ENCODE assay signal across 20 cellular contexts in genomic region chr11:6269994-6270393, GRCh38. TPM values are rescaled to one million over a fixed set of nuclear protein-coding genes. Genes with fewer than 3 reads are reported as not detected.
DNase-seq lines count a peak whose midpoint lies in the region; ATAC-seq and TF ChIP-seq lines count a peak whose summit lies in the region.
"Had no signal": no experiment of that assay in that cellular context is flagged by ENCODE, and none has a peak within 500 bp of the region (broad histone marks: within the 10 kb centered on the region; RNA-seq: fewer than 3 reads in every experiment).

No MANE protein-coding gene starts in this region.

- H2BK15ac ChIP-seq in mesendoderm (replicated peaks; ENCODE audit: low read depth) = no peak overlapping the region

- no peak overlapping the region for H3K4ac ChIP-seq in mesendoderm (ENCODE audit: low read depth, low read length)

- no CpG with 5 or more reads among the region's 24 CpGs for WGBS in mesendoderm (ENCODE audit: extremely low coverage, insufficient coverage, low lambda C conversion rate)
- 90% methylated on average over 24 of the region's 24 CpGs for WGBS in suprapubic skin

- no peak overlapping the region for H3K9ac ChIP-seq in mesendoderm (ENCODE audit: low read length)

- TF ChIP-seq EP300 in suprapubic skin (IDR thresholded peaks at IDR 0.05) = no peak

- H4K8ac ChIP-seq in mesendoderm (ENCODE audit: low read depth, low read length) = no peak overlapping the region

- H3K4me3 ChIP-seq in WERI-Rb-1 (ENCODE audit: low read depth, low read length) = no peak overlapping the region
- no peak overlapping the region for H3K4me3 ChIP-seq in mesendoderm (ENCODE audit: low read length)
- H3K4me3 ChIP-seq in suprapubic skin = no peak overlapping the region
- H3K4me3 ChIP-seq: GM12878, Peyer's patch, SK-N-MC had no signal

- peak overlapping the region; percentile 1 for H3K56ac ChIP-seq in mesendoderm (ENCODE audit: low read length)

- H3K27ac ChIP-seq in 22Rv1 (no peak overlapping the region), WERI-Rb-1 (no peak overlapping the region), mesendoderm (ENCODE audit: low read depth, low read length) (no peak overlapping the region), suprapubic skin (no peak overlapping the region)
- H3K27ac ChIP-seq: breast epithelium, Peyer's patch, SK-N-MC had no signal

- H3K36me3 ChIP-seq in WERI-Rb-1 = no peaks in the 10 kb centered on the region
- no peaks in the 10 kb centered on the region for H3K36me3 ChIP-seq in mesendoderm (ENCODE audit: control insufficient read depth, insufficient read depth, low read length)
- H3K36me3 ChIP-seq in suprapubic skin = no peaks in the 10 kb centered on the region
- H3K36me3 ChIP-seq: breast epithelium, Peyer's patch had no signal

- peaks cover 3% of the 10 kb centered on the region for H3K4me1 Mint-ChIP-seq in activated CD8-positive, alpha-beta T cell treated with anti-CD3 and anti-CD28 coated beads, Interleukin-2, amount 10 ng/mL, durations not matched to agents 7 days and 5 days (ENCODE audit: low read depth)

- no peak for DNase-seq in GM13977 (ENCODE audit: low spot score)
- no peak for DNase-seq in WERI-Rb-1
- no peak for DNase-seq in mesendoderm
- DNase-seq in suprapubic skin (ENCODE audit: low spot score in 2 of 2) = no peak
- DNase-seq in activated CD8-positive, alpha-beta T cell treated with anti-CD3 and anti-CD28 coated beads, Interleukin-2, amount 10 ng/mL, durations not matched to agents 7 days and 5 days = no peak
- no peak for DNase-seq in activated T-cell treated with anti-CD3 and anti-CD28 coated beads, Interleukin-2, amount 50 U/mL, for 48 hours
- no peak for DNase-seq in DMS153 (lab: John Stamatoyannopoulos, UW)
- DNase-seq: activated naive CD8-positive, alpha-beta T cell treated with anti-CD3 and anti-CD28 coated beads, Interleukin-2, amount 10 ng/mL, durations not matched to agents 7 days and 5 days; activated T-cell treated with anti-CD3 and anti-CD28 coated beads, Interleukin-2, amount 50 U/mL, for 1 hour; COR-L47; islet precursor cell; NCI-H1048; NCI-H2107; NCI-H69 had no signal

- no peak for ATAC-seq in activated CD8-positive, alpha-beta T cell treated with anti-CD3 and anti-CD28 coated beads, Interleukin-2, amount 10 ng/mL, durations not matched to agents 7 days and 5 days
- ATAC-seq: GM12878 had no signal

- no peak overlapping the region for H3K27ac Mint-ChIP-seq in activated CD8-positive, alpha-beta T cell treated with anti-CD3 and anti-CD28 coated beads, Interleukin-2, amount 10 ng/mL, durations not matched to agents 7 days and 5 days
- H3K27ac Mint-ChIP-seq: activated naive CD8-positive, alpha-beta T cell treated with anti-CD3 and anti-CD28 coated beads, Interleukin-2, amount 10 ng/mL, durations not matched to agents 7 days and 5 days had no signal

- POLR2A ChIA-PET in activated CD8-positive, alpha-beta T cell treated with anti-CD3 and anti-CD28 coated beads, Interleukin-2, amount 10 ng/mL, durations not matched to agents 7 days and 5 days (lab: Charles Lee) = no interaction called here

- no peak overlapping the region for H3K4me2 ChIP-seq in mesendoderm (ENCODE audit: low read length)

- TF ChIP-seq CTCF in 22Rv1 (IDR thresholded peaks at IDR 0.05) = peak; percentile 73
- TF ChIP-seq CTCF in GM13977 (IDR thresholded peaks at IDR 0.05; ENCODE audit: extremely low read depth, insufficient read depth, missing control alignments) = peak; percentile 47
- TF ChIP-seq CTCF in WERI-Rb-1 (IDR thresholded peaks at IDR 0.05; ENCODE audit: low read depth, low read length) = peak; percentile 21; the same call in 1 of the 2 replicates
- no peak for TF ChIP-seq CTCF in suprapubic skin (IDR thresholded peaks at IDR 0.05)

- H3K18ac ChIP-seq in mesendoderm (ENCODE audit: low read length) = no peak overlapping the region

- no peak overlapping the region for H2BK120ac ChIP-seq in mesendoderm (ENCODE audit: low read depth, low read length)

- TF ChIP-seq POLR2A in suprapubic skin (IDR thresholded peaks at IDR 0.05) = no peak

- in situ Hi-C loops in GM13977 (cut with MboI; ENCODE audit: low pct_unique_long_range_greater_than_20kb, low sequenced_read_pairs, unreplicated experiment) = no loop called here

- no peaks in the 10 kb centered on the region for H3K79me1 ChIP-seq in mesendoderm (ENCODE audit: low read length)

- H3K23ac ChIP-seq in mesendoderm (ENCODE audit: low read length) = no peak overlapping the region

- no peaks in the 10 kb centered on the region for H3K27me3 ChIP-seq in WERI-Rb-1 (ENCODE audit: insufficient read depth, low read depth, severe bottlenecking)
- H3K27me3 ChIP-seq in mesendoderm (ENCODE audit: insufficient read depth, low read length, poor library complexity) = no peaks in the 10 kb centered on the region
- H3K27me3 ChIP-seq in suprapubic skin = no peaks in the 10 kb centered on the region
- H3K27me3 ChIP-seq: breast epithelium, Peyer's patch had no signal

- H3K9me3 ChIP-seq in WERI-Rb-1 (ENCODE audit: severe bottlenecking) = no peaks in the 10 kb centered on the region
- no peaks in the 10 kb centered on the region for H3K9me3 ChIP-seq in suprapubic skin
- H3K9me3 ChIP-seq: breast epithelium, Peyer's patch had no signal

- H3K79me2 ChIP-seq in mesendoderm (ENCODE audit: control insufficient read depth, insufficient read depth, low read length) = no peaks in the 10 kb centered on the region

- H3K4me1 ChIP-seq in mesendoderm (ENCODE audit: control insufficient read depth, low read depth, low read length) (peaks cover 3% of the 10 kb centered on the region), suprapubic skin (no peaks in the 10 kb centered on the region)
- H3K4me1 ChIP-seq: breast epithelium, Peyer's patch had no signal

- no peak overlapping the region for H2BK5ac ChIP-seq in mesendoderm (ENCODE audit: low read length)

- H3K27me3 Mint-ChIP-seq in activated CD8-positive, alpha-beta T cell treated with anti-CD3 and anti-CD28 coated beads, Interleukin-2, amount 10 ng/mL, durations not matched to agents 7 days and 5 days (ENCODE audit: low read depth) = peaks cover 20% of the 10 kb centered on the region

- no peaks in the 10 kb centered on the region for H3K9me3 Mint-ChIP-seq in activated CD8-positive, alpha-beta T cell treated with anti-CD3 and anti-CD28 coated beads, Interleukin-2, amount 10 ng/mL, durations not matched to agents 7 days and 5 days (ENCODE audit: insufficient read depth)
- H3K9me3 Mint-ChIP-seq: activated naive CD8-positive, alpha-beta T cell treated with anti-CD3 and anti-CD28 coated beads, Interleukin-2, amount 10 ng/mL, durations not matched to agents 7 days and 5 days had no signal

- no peaks in the 10 kb centered on the region for H3K36me3 Mint-ChIP-seq in activated CD8-positive, alpha-beta T cell treated with anti-CD3 and anti-CD28 coated beads, Interleukin-2, amount 10 ng/mL, durations not matched to agents 7 days and 5 days (ENCODE audit: low read depth)
- H3K36me3 Mint-ChIP-seq: activated naive CD8-positive, alpha-beta T cell treated with anti-CD3 and anti-CD28 coated beads, Interleukin-2, amount 10 ng/mL, durations not matched to agents 7 days and 5 days had no signal

- no peak overlapping the region for H2AK5ac ChIP-seq in mesendoderm (ENCODE audit: low read length)

- CTCF ChIA-PET in activated CD8-positive, alpha-beta T cell treated with anti-CD3 and anti-CD28 coated beads, Interleukin-2, amount 10 ng/mL, durations not matched to agents 7 days and 5 days (lab: Charles Lee) = no interaction called here

- H4K5ac ChIP-seq in mesendoderm (ENCODE audit: low read length) = no peak overlapping the region

- no peak overlapping the region for H3K4me3 Mint-ChIP-seq in activated CD8-positive, alpha-beta T cell treated with anti-CD3 and anti-CD28 coated beads, Interleukin-2, amount 10 ng/mL, durations not matched to agents 7 days and 5 days
- H3K4me3 Mint-ChIP-seq: activated naive CD8-positive, alpha-beta T cell treated with anti-CD3 and anti-CD28 coated beads, Interleukin-2, amount 10 ng/mL, durations not matched to agents 7 days and 5 days had no signal

RNA-seq across cellular contexts. Expression of gene CCKBR, which starts 10.4 kb away (rescaled TPM):
- 3.0 TPM for polyA plus RNA-seq in mesendoderm (2013, experiment 1 of 2)
- polyA plus RNA-seq in mesendoderm (2013, experiment 2 of 2) = 3.2 TPM
- total RNA-seq in suprapubic skin = 1 to 10 TPM in 1 of 4 donors, under 1 TPM in 1, not detected in 2; 0.25 to 3.0 TPM
- total RNA-seq in activated CD8-positive, alpha-beta T cell treated with anti-CD3 and anti-CD28 coated beads, Interleukin-2, amount 10 ng/mL, durations not matched to agents 7 days and 5 days = not detected
- total RNA-seq: activated naive CD8-positive, alpha-beta T cell treated with anti-CD3 and anti-CD28 coated beads, Interleukin-2, amount 10 ng/mL, durations not matched to agents 7 days and 5 days; breast epithelium; GM12878; Peyer's patch; renal cortical epithelial cell had no signal
- polyA plus RNA-seq: GM12878 had no signal

RNA-seq across cellular contexts. Expression of gene CNGA4, which starts 31.1 kb away (rescaled TPM):
- 0.11 TPM for polyA plus RNA-seq in mesendoderm (2013, experiment 1 of 2)
- 0.08 TPM for polyA plus RNA-seq in mesendoderm (2013, experiment 2 of 2)
- total RNA-seq in suprapubic skin = not detected
- under 1 TPM; 0.16 to 0.29 TPM for total RNA-seq in activated CD8-positive, alpha-beta T cell treated with anti-CD3 and anti-CD28 coated beads, Interleukin-2, amount 10 ng/mL, durations not matched to agents 7 days and 5 days

RNA-seq across cellular contexts. Expression of gene FHIP1B, which starts 35.6 kb away (rescaled TPM):
- 16.1 TPM for polyA plus RNA-seq in mesendoderm (2013, experiment 1 of 2)
- 13.9 TPM for polyA plus RNA-seq in mesendoderm (2013, experiment 2 of 2)
- total RNA-seq in suprapubic skin = 100 to 1,000 TPM in 2 of 4 donors, 10 to 100 TPM in 2; 67.8 to 133 (median 90.9) TPM
- 10 to 100 TPM; 19.1 to 20.4 TPM for total RNA-seq in activated CD8-positive, alpha-beta T cell treated with anti-CD3 and anti-CD28 coated beads, Interleukin-2, amount 10 ng/mL, durations not matched to agents 7 days and 5 days

RNA-seq across cellular contexts. Expression of gene CAVIN3, which starts 50.3 kb away (rescaled TPM):
- polyA plus RNA-seq in mesendoderm (2013, experiment 1 of 2) = 15.8 TPM
- polyA plus RNA-seq in mesendoderm (2013, experiment 2 of 2) = 16.5 TPM
- total RNA-seq in suprapubic skin = 10 to 100 TPM; 28.1 to 51.6 (median 36.7) TPM
- 1 to 10 TPM; 1.0 to 1.2 TPM for total RNA-seq in activated CD8-positive, alpha-beta T cell treated with anti-CD3 and anti-CD28 coated beads, Interleukin-2, amount 10 ng/mL, durations not matched to agents 7 days and 5 days

Comparison
In these comparisons a context has a peak if more than half of its experiments do, and no peak if none do; other contexts are left out.
1. CTCF ChIP-seq: peak in 22Rv1 (single experiment), GM13977 (single experiment) and WERI-Rb-1 (single experiment); none in suprapubic skin (0 of 2).